In the genomic region with DNA sequence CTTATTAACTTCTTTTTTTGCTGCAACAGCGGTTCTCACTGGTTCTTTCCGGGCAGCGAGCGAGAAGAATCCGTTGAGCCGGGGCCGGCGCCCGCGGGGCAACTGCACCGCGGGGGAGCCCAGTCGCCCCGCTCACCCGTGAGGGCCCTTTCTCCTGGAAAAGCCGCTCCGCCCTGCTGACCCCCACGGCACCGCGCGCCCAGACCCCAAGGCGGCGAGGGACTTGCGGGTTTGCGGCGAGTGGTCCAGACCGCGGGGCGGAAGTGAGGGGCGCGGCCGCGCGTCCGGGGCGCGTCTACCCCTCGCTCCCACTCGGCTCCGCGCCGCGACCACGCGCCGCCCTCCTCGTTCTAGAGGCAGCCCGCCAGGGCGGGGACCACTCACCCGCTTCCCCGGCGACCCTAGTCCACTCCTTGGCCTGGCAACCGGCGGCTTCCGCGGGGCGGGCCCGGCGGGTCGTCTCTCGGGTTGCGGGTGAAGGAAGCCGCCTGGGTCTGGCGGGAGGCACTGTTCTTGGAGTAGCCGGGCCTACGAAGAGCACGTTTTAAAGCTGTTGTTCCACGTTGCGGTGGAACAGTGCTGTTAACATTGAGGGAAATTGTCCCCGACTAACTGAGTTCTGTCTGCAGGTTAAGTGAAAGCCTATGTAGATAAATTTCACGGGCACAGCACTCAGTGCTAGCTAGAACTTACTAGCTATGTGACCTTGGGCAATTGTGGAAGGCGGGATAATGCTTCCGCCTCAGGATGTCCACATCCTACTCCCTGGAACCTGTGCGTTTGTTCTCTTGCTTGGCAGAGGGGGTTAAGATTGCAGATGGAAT, we compare ENCODE assay signal across 1 cellular context.
TF ChIP-seq lines count a peak whose summit lies in the region.

A gene with protein sequence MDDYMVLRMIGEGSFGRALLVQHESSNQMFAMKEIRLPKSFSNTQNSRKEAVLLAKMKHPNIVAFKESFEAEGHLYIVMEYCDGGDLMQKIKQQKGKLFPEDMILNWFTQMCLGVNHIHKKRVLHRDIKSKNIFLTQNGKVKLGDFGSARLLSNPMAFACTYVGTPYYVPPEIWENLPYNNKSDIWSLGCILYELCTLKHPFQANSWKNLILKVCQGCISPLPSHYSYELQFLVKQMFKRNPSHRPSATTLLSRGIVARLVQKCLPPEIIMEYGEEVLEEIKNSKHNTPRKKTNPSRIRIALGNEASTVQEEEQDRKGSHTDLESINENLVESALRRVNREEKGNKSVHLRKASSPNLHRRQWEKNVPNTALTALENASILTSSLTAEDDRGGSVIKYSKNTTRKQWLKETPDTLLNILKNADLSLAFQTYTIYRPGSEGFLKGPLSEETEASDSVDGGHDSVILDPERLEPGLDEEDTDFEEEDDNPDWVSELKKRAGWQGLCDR (minus strand): TSS at position 439 of the 824 bp plus-strand sequence. CDS start 3,406 bp downstream, outside the sequence.

TF ChIP-seq in HepG2, 621 proteins besides CTCF, POLR2A, EP300 and RAD21 (continued from another document and continues in another):
- peak; percentile 55; the same call in 1 of the 2 replicates for TF ChIP-seq ZNF564 (CRISPR knock-in tag; IDR thresholded peaks at IDR 0.05)
- TF ChIP-seq ZFP90 (CRISPR knock-in tag; IDR thresholded peaks at IDR 0.05; ENCODE audit: borderline replicate concordance), result peak; percentile 74; the same call in 1 of the 2 replicates
- TF ChIP-seq ZBTB3 (CRISPR knock-in tag; IDR thresholded peaks at IDR 0.05; ENCODE audit: borderline replicate concordance, low read depth), result no peak
- peak; percentile 60; the same call in 1 of the 2 replicates for TF ChIP-seq ZNF567 (CRISPR knock-in tag; IDR thresholded peaks at IDR 0.05; ENCODE audit: borderline replicate concordance)
- TF ChIP-seq ZBTB8A (CRISPR knock-in tag; IDR thresholded peaks at IDR 0.05; ENCODE audit: borderline replicate concordance, low read depth), result peak; percentile 65; the same call in 1 of the 2 replicates
- TF ChIP-seq ARHGAP35 (CRISPR knock-in tag; IDR thresholded peaks at IDR 0.05; ENCODE audit: borderline replicate concordance), result no peak
- no peak for TF ChIP-seq ZFP1 (CRISPR knock-in tag; IDR thresholded peaks at IDR 0.05)
- no peak for TF ChIP-seq KDM6A (CRISPR knock-in tag; IDR thresholded peaks at IDR 0.05; ENCODE audit: low read depth)
- TF ChIP-seq PHF8 (CRISPR knock-in tag; IDR thresholded peaks at IDR 0.05), result peak; percentile 71
- TF ChIP-seq TEAD2 (CRISPR knock-in tag; IDR thresholded peaks at IDR 0.05), result peak; percentile 73; the same call in 1 of the 2 replicates
- TF ChIP-seq NR1H2 (CRISPR knock-in tag; IDR thresholded peaks at IDR 0.05; ENCODE audit: borderline replicate concordance, low read depth), result peak; percentile 78; the same call in 1 of the 2 replicates
- no peak for TF ChIP-seq SRF (IDR thresholded peaks at IDR 0.05; ENCODE audit: low read depth, low read length)
- no peak for TF ChIP-seq CREB1 (IDR thresholded peaks at IDR 0.05)
- no peak; the same call in 1 of the 2 replicates for TF ChIP-seq CREB1 (CRISPR knock-in tag; IDR thresholded peaks at IDR 0.05)
- no peak; the same call in 1 of the 2 replicates for TF ChIP-seq FOXA3 (CRISPR knock-in tag; IDR thresholded peaks at IDR 0.05)
- TF ChIP-seq ZNF335 (CRISPR knock-in tag; IDR thresholded peaks at IDR 0.05), result no peak
- TF ChIP-seq ATRX (CRISPR knock-in tag; IDR thresholded peaks at IDR 0.05; ENCODE audit: borderline replicate concordance), result no peak
- TF ChIP-seq SP1 (IDR thresholded peaks at IDR 0.05), result no peak
- TF ChIP-seq SP1 (CRISPR knock-in tag; IDR thresholded peaks at IDR 0.05), result peak; percentile 36; the same call in 1 of the 2 replicates
- peak; percentile 83 for TF ChIP-seq NAIF1 (CRISPR knock-in tag; IDR thresholded peaks at IDR 0.05; ENCODE audit: borderline replicate concordance)
- TF ChIP-seq HINFP (CRISPR knock-in tag; IDR thresholded peaks at IDR 0.05; ENCODE audit: low read depth), result no peak; the same call in 1 of the 2 replicates
- TF ChIP-seq, protein P1, sequence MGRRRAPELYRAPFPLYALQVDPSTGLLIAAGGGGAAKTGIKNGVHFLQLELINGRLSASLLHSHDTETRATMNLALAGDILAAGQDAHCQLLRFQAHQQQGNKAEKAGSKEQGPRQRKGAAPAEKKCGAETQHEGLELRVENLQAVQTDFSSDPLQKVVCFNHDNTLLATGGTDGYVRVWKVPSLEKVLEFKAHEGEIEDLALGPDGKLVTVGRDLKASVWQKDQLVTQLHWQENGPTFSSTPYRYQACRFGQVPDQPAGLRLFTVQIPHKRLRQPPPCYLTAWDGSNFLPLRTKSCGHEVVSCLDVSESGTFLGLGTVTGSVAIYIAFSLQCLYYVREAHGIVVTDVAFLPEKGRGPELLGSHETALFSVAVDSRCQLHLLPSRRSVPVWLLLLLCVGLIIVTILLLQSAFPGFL (CRISPR knock-in tag; IDR thresholded peaks at IDR 0.05), result no peak
- TF ChIP-seq CBX5 (CRISPR knock-in tag; IDR thresholded peaks at IDR 0.05; ENCODE audit: borderline replicate concordance), result no peak
- TF ChIP-seq ZNF766 (CRISPR knock-in tag; IDR thresholded peaks at IDR 0.05; ENCODE audit: borderline replicate concordance), result peak; percentile 95; the same call in 1 of the 2 replicates
- TF ChIP-seq EZH2 (conservative IDR thresholded peaks at IDR 0.05; ENCODE audit: low read depth, low read length), result no peak
- peak; percentile 86 for TF ChIP-seq ZNF296 (CRISPR knock-in tag; conservative IDR thresholded peaks at IDR 0.05)
- no peak for TF ChIP-seq SSRP1 (CRISPR knock-in tag; IDR thresholded peaks at IDR 0.05)
- TF ChIP-seq ZEB1 (IDR thresholded peaks at IDR 0.05; ENCODE audit: insufficient replicate concordance, low read depth), result no peak
- peak; percentile 62; the same call in 1 of the 2 replicates for TF ChIP-seq JUNB (CRISPR knock-in tag; IDR thresholded peaks at IDR 0.05; ENCODE audit: borderline replicate concordance)
- TF ChIP-seq PLSCR1 (CRISPR knock-in tag; IDR thresholded peaks at IDR 0.05; ENCODE audit: borderline replicate concordance), result 0 out of 2 replicates have a peak, but pooled peaks have one; percentile 67
- TF ChIP-seq KLF16 (CRISPR knock-in tag; IDR thresholded peaks at IDR 0.05), result peak in 1 of 2 experiments; percentile 82; a peak in 2 of 4 replicates
- TF ChIP-seq ZNF550 (CRISPR knock-in tag; IDR thresholded peaks at IDR 0.05; ENCODE audit: borderline replicate concordance), result no peak
- TF ChIP-seq ZKSCAN5 (CRISPR knock-in tag; IDR thresholded peaks at IDR 0.05), result 0 out of 2 replicates have a peak, but pooled peaks have one; percentile 50
- TF ChIP-seq ATF7 (IDR thresholded peaks at IDR 0.05), result no peak
- TF ChIP-seq ATF7 (CRISPR knock-in tag; IDR thresholded peaks at IDR 0.05), result 0 out of 2 replicates have a peak, but pooled peaks have one; percentile 13
- TF ChIP-seq ZNF570 (CRISPR knock-in tag; IDR thresholded peaks at IDR 0.05; ENCODE audit: borderline replicate concordance), result 0 out of 2 replicates have a peak, but pooled peaks have one; percentile 37
- TF ChIP-seq, protein P2, sequence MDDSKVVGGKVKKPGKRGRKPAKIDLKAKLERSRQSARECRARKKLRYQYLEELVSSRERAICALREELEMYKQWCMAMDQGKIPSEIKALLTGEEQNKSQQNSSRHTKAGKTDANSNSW (CRISPR knock-in tag; IDR thresholded peaks at IDR 0.05; ENCODE audit: borderline replicate concordance), result peak; percentile 82; the same call in 1 of the 2 replicates
- peak; percentile 45; the same call in 1 of the 2 replicates for TF ChIP-seq SOX5 (CRISPR knock-in tag; IDR thresholded peaks at IDR 0.05; ENCODE audit: borderline replicate concordance)
- TF ChIP-seq, protein P3, sequence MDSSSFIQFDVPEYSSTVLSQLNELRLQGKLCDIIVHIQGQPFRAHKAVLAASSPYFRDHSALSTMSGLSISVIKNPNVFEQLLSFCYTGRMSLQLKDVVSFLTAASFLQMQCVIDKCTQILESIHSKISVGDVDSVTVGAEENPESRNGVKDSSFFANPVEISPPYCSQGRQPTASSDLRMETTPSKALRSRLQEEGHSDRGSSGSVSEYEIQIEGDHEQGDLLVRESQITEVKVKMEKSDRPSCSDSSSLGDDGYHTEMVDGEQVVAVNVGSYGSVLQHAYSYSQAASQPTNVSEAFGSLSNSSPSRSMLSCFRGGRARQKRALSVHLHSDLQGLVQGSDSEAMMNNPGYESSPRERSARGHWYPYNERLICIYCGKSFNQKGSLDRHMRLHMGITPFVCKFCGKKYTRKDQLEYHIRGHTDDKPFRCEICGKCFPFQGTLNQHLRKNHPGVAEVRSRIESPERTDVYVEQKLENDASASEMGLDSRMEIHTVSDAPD (CRISPR knock-in tag; IDR thresholded peaks at IDR 0.05), result peak; percentile 63; the same call in 1 of the 2 replicates
- TF ChIP-seq ERF (CRISPR knock-in tag; IDR thresholded peaks at IDR 0.05), result peak; percentile 57
- TF ChIP-seq MIER2 (CRISPR knock-in tag; IDR thresholded peaks at IDR 0.05), result no peak
- peak; percentile 55; the same call in 1 of the 2 replicates for TF ChIP-seq CAMTA2 (CRISPR knock-in tag; IDR thresholded peaks at IDR 0.05; ENCODE audit: borderline replicate concordance)
- no peak for TF ChIP-seq ZNF34 (CRISPR knock-in tag; IDR thresholded peaks at IDR 0.05; ENCODE audit: borderline replicate concordance)
- peak; percentile 99 for TF ChIP-seq NKX3-1 (CRISPR knock-in tag; IDR thresholded peaks at IDR 0.05)
- TF ChIP-seq DR1 (CRISPR knock-in tag; IDR thresholded peaks at IDR 0.05), result 0 out of 2 replicates have a peak, but pooled peaks have one; percentile 43
- TF ChIP-seq, protein P4, sequence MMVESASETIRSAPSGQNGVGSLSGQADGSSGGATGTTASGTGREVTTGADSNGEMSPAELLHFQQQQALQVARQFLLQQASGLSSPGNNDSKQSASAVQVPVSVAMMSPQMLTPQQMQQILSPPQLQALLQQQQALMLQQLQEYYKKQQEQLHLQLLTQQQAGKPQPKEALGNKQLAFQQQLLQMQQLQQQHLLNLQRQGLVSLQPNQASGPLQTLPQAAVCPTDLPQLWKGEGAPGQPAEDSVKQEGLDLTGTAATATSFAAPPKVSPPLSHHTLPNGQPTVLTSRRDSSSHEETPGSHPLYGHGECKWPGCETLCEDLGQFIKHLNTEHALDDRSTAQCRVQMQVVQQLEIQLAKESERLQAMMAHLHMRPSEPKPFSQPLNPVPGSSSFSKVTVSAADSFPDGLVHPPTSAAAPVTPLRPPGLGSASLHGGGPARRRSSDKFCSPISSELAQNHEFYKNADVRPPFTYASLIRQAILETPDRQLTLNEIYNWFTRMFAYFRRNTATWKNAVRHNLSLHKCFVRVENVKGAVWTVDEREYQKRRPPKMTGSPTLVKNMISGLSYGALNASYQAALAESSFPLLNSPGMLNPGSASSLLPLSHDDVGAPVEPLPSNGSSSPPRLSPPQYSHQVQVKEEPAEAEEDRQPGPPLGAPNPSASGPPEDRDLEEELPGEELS (CRISPR knock-in tag; IDR thresholded peaks at IDR 0.05), result peak; percentile 30; the same call in 1 of the 2 replicates
- TF ChIP-seq MIXL1 (CRISPR knock-in tag; IDR thresholded peaks at IDR 0.05), result no peak; the same call in 1 of the 2 replicates
- TF ChIP-seq TCF12 (IDR thresholded peaks at IDR 0.05), result no peak
- peak; percentile 76 for TF ChIP-seq TCF12 (CRISPR knock-in tag; IDR thresholded peaks at IDR 0.05)
- peak; percentile 44; the same call in 1 of the 2 replicates for TF ChIP-seq ZBTB25 (CRISPR knock-in tag; IDR thresholded peaks at IDR 0.05)
- TF ChIP-seq, protein P5, sequence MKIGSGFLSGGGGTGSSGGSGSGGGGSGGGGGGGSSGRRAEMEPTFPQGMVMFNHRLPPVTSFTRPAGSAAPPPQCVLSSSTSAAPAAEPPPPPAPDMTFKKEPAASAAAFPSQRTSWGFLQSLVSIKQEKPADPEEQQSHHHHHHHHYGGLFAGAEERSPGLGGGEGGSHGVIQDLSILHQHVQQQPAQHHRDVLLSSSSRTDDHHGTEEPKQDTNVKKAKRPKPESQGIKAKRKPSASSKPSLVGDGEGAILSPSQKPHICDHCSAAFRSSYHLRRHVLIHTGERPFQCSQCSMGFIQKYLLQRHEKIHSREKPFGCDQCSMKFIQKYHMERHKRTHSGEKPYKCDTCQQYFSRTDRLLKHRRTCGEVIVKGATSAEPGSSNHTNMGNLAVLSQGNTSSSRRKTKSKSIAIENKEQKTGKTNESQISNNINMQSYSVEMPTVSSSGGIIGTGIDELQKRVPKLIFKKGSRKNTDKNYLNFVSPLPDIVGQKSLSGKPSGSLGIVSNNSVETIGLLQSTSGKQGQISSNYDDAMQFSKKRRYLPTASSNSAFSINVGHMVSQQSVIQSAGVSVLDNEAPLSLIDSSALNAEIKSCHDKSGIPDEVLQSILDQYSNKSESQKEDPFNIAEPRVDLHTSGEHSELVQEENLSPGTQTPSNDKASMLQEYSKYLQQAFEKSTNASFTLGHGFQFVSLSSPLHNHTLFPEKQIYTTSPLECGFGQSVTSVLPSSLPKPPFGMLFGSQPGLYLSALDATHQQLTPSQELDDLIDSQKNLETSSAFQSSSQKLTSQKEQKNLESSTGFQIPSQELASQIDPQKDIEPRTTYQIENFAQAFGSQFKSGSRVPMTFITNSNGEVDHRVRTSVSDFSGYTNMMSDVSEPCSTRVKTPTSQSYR (CRISPR knock-in tag; IDR thresholded peaks at IDR 0.05; ENCODE audit: borderline replicate concordance), result no peak; the same call in 1 of the 2 replicates
- no peak for TF ChIP-seq ZNF207 (IDR thresholded peaks at IDR 0.05; ENCODE audit: borderline replicate concordance)
